10 cellular contexts compared by ENCODE assay signal in genomic region chr6:44233560-44234100, GRCh38. TPM values are rescaled to one million over a fixed set of nuclear protein-coding genes. Genes with fewer than 3 reads are reported as not detected.
DNase-seq lines count a peak whose midpoint lies in the region; ATAC-seq, FAIRE-seq and TF ChIP-seq lines count a peak whose summit lies in the region.
"Had no signal": no experiment of that assay in that cellular context is flagged by ENCODE, and none has a peak within 500 bp of the region (broad histone marks: within the 10 kb centered on the region; RNA-seq: fewer than 3 reads in every experiment).

No MANE protein-coding gene starts in this region.

- intact Hi-C loops in K562 (cut with micrococcal nuclease), result loop anchor here (1.0 kb wide), 1 partner anchor 61 kb away; no protein-coding TSS in a partner anchor

- H4K91ac ChIP-seq in H9 (ENCODE audit: insufficient read length, low read depth, low read length), result no peak overlapping the region

- no peak for TF ChIP-seq CTCF in H9 (conservative IDR thresholded peaks at IDR 0.05)
- no peak for TF ChIP-seq CTCF in K562 (IDR thresholded peaks at IDR 0.05 in 2 of 3, conservative IDR thresholded peaks at IDR 0.05 in 1 of 3; ENCODE audit: insufficient read depth in 2 of 3, low read depth in 1 of 3, low read length in 3 of 3)

- H3K27me3 Mint-ChIP-seq in H9 (ENCODE audit: low read depth), result peaks cover 3% of the 10 kb centered on the region
- no peaks in the 10 kb centered on the region for H3K27me3 Mint-ChIP-seq in stimulated activated naive B cell treated with anti-CD40 and anti-IgM and Interleukin-4, amounts not matched to agents 10 μg/mL and 1 μg/mL and 100 μg/mL, for 72 hours

- H3K79me1 ChIP-seq in H9 (ENCODE audit: insufficient read depth, low read depth, low read length, poor library complexity, severe bottlenecking), result no peaks in the 10 kb centered on the region

- in situ Hi-C loops in K562 (cut with MboI), result no loop called here

- POLR2A ChIA-PET in K562 (lab: Yijun Ruan, JAX) (interaction anchor here (0.7 to 6.0 kb wide), 6 partner anchors 9 to 101 kb away, joined by 3 to 90 read pairs (median 3); partner anchors contain the start of genes HSP90AB1 and SLC29A1), HEK293T (lab: Yijun Ruan, JAX) (interaction anchor here (1.1 to 5.6 kb wide), 2 partner anchors 13 to 61 kb away, joined by 3 to 49 read pairs; partner anchors contain the start of gene HSP90AB1)

- H3K9me1 ChIP-seq in K562 (ENCODE audit: control insufficient read depth, insufficient read depth, low read length), result no peaks in the 10 kb centered on the region

- no peak overlapping the region for H3K4me3 ChIP-seq in K562

- no peak overlapping the region; a peak in 1 of 5 replicates for H3K4me3 Mint-ChIP-seq in H9
- no peak overlapping the region for H3K4me3 Mint-ChIP-seq in stimulated activated naive B cell treated with anti-CD40 and anti-IgM and Interleukin-4, amounts not matched to agents 10 μg/mL and 1 μg/mL and 100 μg/mL, for 72 hours

- H3K56ac ChIP-seq in H9 (ENCODE audit: insufficient read length, low read depth, low read length), result no peak overlapping the region

- H3K36me3 Mint-ChIP-seq in H9 (ENCODE audit: insufficient read depth in 1 of 3, low read depth in 3 of 3), result peaks cover 47 to 68% (median 65%) of the 10 kb centered on the region in 3 experiments
- peaks cover 36 to 53% of the 10 kb centered on the region in 2 donors for H3K36me3 Mint-ChIP-seq in stimulated activated naive B cell treated with anti-CD40 and anti-IgM and Interleukin-4, amounts not matched to agents 10 μg/mL and 1 μg/mL and 100 μg/mL, for 72 hours

- no peak for TF ChIP-seq EP300 in K562 (IDR thresholded peaks at IDR 0.05; ENCODE audit: low read length)

- no peaks in the 10 kb centered on the region for H3K27me3 ChIP-seq in H9 (ENCODE audit: insufficient read depth, low read length)
- no peaks in the 10 kb centered on the region for H3K27me3 ChIP-seq in K562 (ENCODE audit: control insufficient read depth in 2 of 2, insufficient read depth in 2 of 2, low read length in 2 of 2)
- H3K27me3 ChIP-seq in layer of hippocampus (ENCODE audit: control insufficient read depth, insufficient read depth, low read length), result no peaks in the 10 kb centered on the region

- no peak overlapping the region for H4K5ac ChIP-seq in H9 (ENCODE audit: insufficient read length, low read depth, low read length)

- peaks cover 34 to 36% of the 10 kb centered on the region in 2 experiments for H3K4me1 Mint-ChIP-seq in H9
- H3K4me1 Mint-ChIP-seq in stimulated activated naive B cell treated with anti-CD40 and anti-IgM and Interleukin-4, amounts not matched to agents 10 μg/mL and 1 μg/mL and 100 μg/mL, for 72 hours, result peaks cover 11 to 24% of the 10 kb centered on the region in 2 donors

- WGBS in H9 (ENCODE audit: extremely low coverage, insufficient read length, low lambda C conversion rate), result no CpG with 5 or more reads among the region's 14 CpGs
- 77% methylated on average over 14 of the region's 14 CpGs for WGBS in K562 (ENCODE audit: insufficient coverage, low coverage, missing lambda C conversion rate)

- no peak overlapping the region for H3K14ac ChIP-seq in H9 (ENCODE audit: insufficient read depth, low read length)

- H3K9ac ChIP-seq in H9 (ENCODE audit: extremely low read depth, insufficient read length, low read length) (no peak overlapping the region), K562 (ENCODE audit: insufficient read depth in 1 of 2, low read depth in 2 of 2, low read length in 2 of 2) (peak overlapping the region in 1 of 2 experiments; percentile 55; a peak in 2 of 4 replicates)

- no peak overlapping the region for H2AK5ac ChIP-seq in H9 (ENCODE audit: insufficient read length, low read length)

- no peak overlapping the region for H2BK5ac ChIP-seq in H9 (ENCODE audit: insufficient read length, low read length)

- H3K4me1 ChIP-seq in H9 (ENCODE audit: insufficient read depth, low read length), result no peaks in the 10 kb centered on the region; the same call in 1 of the 2 replicates
- H3K4me1 ChIP-seq in K562 (replicated peaks in 1 of 2; ENCODE audit: control insufficient read depth in 2 of 2, insufficient read depth in 2 of 2, low read length in 2 of 2), result peaks cover 16 to 37% of the 10 kb centered on the region in 2 experiments; a peak in 4 of 5 replicates

- no peak for TF ChIP-seq POLR2A in K562 (conservative IDR thresholded peaks at IDR 0.05)

- H2BK12ac ChIP-seq in H9 (ENCODE audit: insufficient read length, low read depth, low read length), result no peak overlapping the region

- CTCF ChIA-PET in K562 (lab: Yijun Ruan, JAX; ENCODE audit: low intra/inter-chr PET ratio) (interaction anchor here (0.7 to 3.3 kb wide), 4 partner anchors 14 to 138 kb away, joined by 3 to 26 read pairs (median 5); no protein-coding TSS in a partner anchor), HEK293T (lab: Yijun Ruan, JAX) (interaction anchor here (0.8 to 3.2 kb wide), 5 partner anchors 9 to 123 kb away, joined by 3 to 15 read pairs (median 8); partner anchors contain the start of gene SLC29A1)

- H2AFZ ChIP-seq in H9 (ENCODE audit: low read length), result no peak overlapping the region
- no peak overlapping the region for H2AFZ ChIP-seq in K562 (ENCODE audit: low read depth, low read length)

- H3K27ac ChIP-seq in H9 (ENCODE audit: insufficient read length, low read depth, low read length) (no peak overlapping the region), K562 (ENCODE audit: extremely low read depth, low read depth, low read length) (no peak overlapping the region), layer of hippocampus (ENCODE audit: low read depth, low read length) (peak overlapping the region; percentile 80)

- ATAC-seq in K562, result no peak
- no peak for ATAC-seq in stimulated activated naive B cell treated with anti-CD40 and anti-IgM and Interleukin-4, amounts not matched to agents 10 μg/mL and 1 μg/mL and 100 μg/mL, for 72 hours (replicated peaks)
- no peak for ATAC-seq in HG03469 (IDR thresholded peaks at IDR 0.05; ENCODE audit: unreplicated experiment)
- ATAC-seq: activated CD4-positive, CD25-positive, alpha-beta regulatory T cell treated with anti-CD3 and anti-CD28 coated beads, Interleukin-2, amount 50 U/mL, for 24 hours had no signal

- H2BK120ac ChIP-seq in H9 (ENCODE audit: low read depth, low read length, poor library complexity, severe bottlenecking), result no peak overlapping the region

- no peak overlapping the region for H3K4ac ChIP-seq in H9 (ENCODE audit: low read depth, low read length)

- no peak overlapping the region for H3T11ph ChIP-seq in H9 (ENCODE audit: low read length)

- no peak overlapping the region for H3K4me2 ChIP-seq in H9 (ENCODE audit: insufficient read depth, insufficient read length, low read length)
- H3K4me2 ChIP-seq in K562 (ENCODE audit: insufficient read depth, low read length), result no peak overlapping the region

- H4K20me1 ChIP-seq in H9 (ENCODE audit: control insufficient read depth, insufficient read depth, insufficient read length) (no peaks in the 10 kb centered on the region), K562 (replicated peaks; ENCODE audit: control insufficient read depth, insufficient read depth, low read length) (no peaks in the 10 kb centered on the region)

- H3K79me2 ChIP-seq in H9 (ENCODE audit: insufficient read depth, low read length) (no peaks in the 10 kb centered on the region), K562 (ENCODE audit: control insufficient read depth, insufficient read depth, low read length) (peaks cover 2% of the 10 kb centered on the region; the same call in 1 of the 3 replicates)

- DNase-seq in H9, result no peak
- no peak for DNase-seq in K562 (ENCODE audit: extremely low read depth in 1 of 4, low spot score in 3 of 4)
- no peak for DNase-seq in stimulated activated naive B cell treated with anti-CD40 and anti-IgM and Interleukin-4, amounts not matched to agents 10 μg/mL and 1 μg/mL and 100 μg/mL, for 72 hours
- DNase-seq in pons (ENCODE audit: low spot score), result no peak
- DNase-seq in HuH-7 (ENCODE audit: low spot score), result no peak
- DNase-seq in HEK293T (ENCODE audit: extremely low spot score), result no peak

- peaks cover 63% of the 10 kb centered on the region for H3K36me3 ChIP-seq in K562 (ENCODE audit: control insufficient read depth, insufficient read depth, low read length)

- no peak for TF ChIP-seq RAD21 in K562 (CRISPR knock-in tag; conservative IDR thresholded peaks at IDR 0.05 in 1 of 2, IDR thresholded peaks at IDR 0.05 in 1 of 2)

- no peak overlapping the region for H3K23ac ChIP-seq in H9 (ENCODE audit: insufficient read length, low read depth, low read length)

- H3K18ac ChIP-seq in H9 (ENCODE audit: insufficient read length, low read depth, low read length), result no peak overlapping the region

- no peak for FAIRE-seq in K562 (lab: Jason Lieb, UNC)

- peak overlapping the region; percentile 42 to 96 (median 47); a peak in 5 of 7 replicates for H3K27ac Mint-ChIP-seq in H9
- H3K27ac Mint-ChIP-seq in stimulated activated naive B cell treated with anti-CD40 and anti-IgM and Interleukin-4, amounts not matched to agents 10 μg/mL and 1 μg/mL and 100 μg/mL, for 72 hours, result peak overlapping the region; percentile 39

- H3K9me3 ChIP-seq in H9 (ENCODE audit: control insufficient read depth, low read depth, low read length), result no peaks in the 10 kb centered on the region
- no peaks in the 10 kb centered on the region for H3K9me3 ChIP-seq in K562 (replicated peaks; ENCODE audit: control insufficient read depth, insufficient read depth, low read depth, low read length)

- H4K8ac ChIP-seq in H9 (replicated peaks; ENCODE audit: insufficient read length, low read depth, low read length), result no peak overlapping the region

- no peaks in the 10 kb centered on the region; a peak in 1 of 5 replicates for H3K9me3 Mint-ChIP-seq in H9
- H3K9me3 Mint-ChIP-seq in stimulated activated naive B cell treated with anti-CD40 and anti-IgM and Interleukin-4, amounts not matched to agents 10 μg/mL and 1 μg/mL and 100 μg/mL, for 72 hours, result no peaks in the 10 kb centered on the region

- TSS peak; percentile 32 for BruUV-seq in K562 (replicated peaks; lab: Mats Ljungman, UMichigan)

- no peak overlapping the region for H2BK15ac ChIP-seq in H9 (ENCODE audit: low read depth, low read length)

- no peak overlapping the region for H2BK20ac ChIP-seq in H9 (ENCODE audit: low read depth, low read length, poor library complexity, severe bottlenecking)

- H3K23me2 ChIP-seq in H9 (ENCODE audit: insufficient read length, low read depth, low read length, poor library complexity, severe bottlenecking), result peaks cover 3% of the 10 kb centered on the region

RNA-seq across cellular contexts. Expression of gene SLC29A1, which starts 10.2 kb away (rescaled TPM):
- total RNA-seq in H9 (2021), result 118 and 124 TPM in 2 replicates
- total RNA-seq in K562 (2011; cell fraction: chromatin; rRNA removed; ENCODE audit: low replicate concordance), result 171 and 379 TPM in 2 replicates
- total RNA-seq in K562 (2011; cell fraction: nucleolus; rRNA removed), result 331 and 348 TPM in 2 replicates
- 305 and 360 TPM in 2 replicates for total RNA-seq in K562 (2011; cell fraction: nucleoplasm; rRNA removed)
- 57.7 and 89.5 TPM in 2 replicates for total RNA-seq in K562 (2014; rRNA removed)
- total RNA-seq in K562 (2014; rRNA removed; fragmentation: Illumina TruSeq; extraction: Trizol), result 32.8 and 35.3 TPM in 2 replicates
- 43.2 and 44.3 TPM in 2 replicates for total RNA-seq in K562 (2015; rRNA removed; fragmentation: Illumina TruSeq; extraction: Trizol)
- 103 and 107 TPM in 2 replicates for total RNA-seq in K562 (2021)
- polyA plus RNA-seq in K562 (2011; rRNA removed), result 148 and 204 TPM in 2 replicates
- polyA plus RNA-seq in K562 (2011; cell fraction: cytosol; rRNA removed), result 291 and 372 TPM in 2 replicates
- 496 and 544 TPM in 2 replicates for polyA plus RNA-seq in K562 (2011; cell fraction: nucleus; rRNA removed)
- polyA plus RNA-seq in K562 (2012), result 90.3 and 112 TPM in 2 replicates
- polyA plus RNA-seq in K562 (2014; fragmentation: Illumina TruSeq; extraction: Trizol), result 136 and 170 TPM in 2 replicates
- 10 to 100 TPM; 18.9 to 42.0 TPM for polyA plus RNA-seq in K562 (2014; fragmentation: Nextera tagmentation; extraction: Ambion mirVana)
- 140 and 147 TPM in 2 replicates for polyA plus RNA-seq in K562 (2014; rRNA removed)
- 119 and 153 TPM in 2 replicates for polyA minus RNA-seq in K562 (2011; rRNA and poly(A)+ RNA removed)
- polyA minus RNA-seq in K562 (2011; cell fraction: cytosol; rRNA and poly(A)+ RNA removed), result 67.5 and 84.3 TPM in 2 replicates
- 71.0 and 95.0 TPM in 2 replicates for polyA minus RNA-seq in K562 (2011; cell fraction: nucleus; rRNA and poly(A)+ RNA removed)

RNA-seq across cellular contexts. Expression of gene HSP90AB1, which starts 13.3 kb away (rescaled TPM):
- total RNA-seq in H9 (2021), result 1,986 and 2,056 TPM in 2 replicates
- 266 and 322 TPM in 2 replicates for total RNA-seq in K562 (2011; cell fraction: chromatin; rRNA removed; ENCODE audit: low replicate concordance)
- 268 and 275 TPM in 2 replicates for total RNA-seq in K562 (2011; cell fraction: nucleolus; rRNA removed)
- 328 and 337 TPM in 2 replicates for total RNA-seq in K562 (2011; cell fraction: nucleoplasm; rRNA removed)
- 2,052 and 2,390 TPM in 2 replicates for total RNA-seq in K562 (2014; rRNA removed)
- total RNA-seq in K562 (2014; rRNA removed; fragmentation: Illumina TruSeq; extraction: Trizol), result 2,633 and 2,824 TPM in 2 replicates
- 2,220 and 2,262 TPM in 2 replicates for total RNA-seq in K562 (2015; rRNA removed; fragmentation: Illumina TruSeq; extraction: Trizol)
- total RNA-seq in K562 (2021), result 2,162 and 2,174 TPM in 2 replicates
- polyA plus RNA-seq in K562 (2011; rRNA removed), result 2,356 and 2,496 TPM in 2 replicates
- polyA plus RNA-seq in K562 (2011; cell fraction: cytosol; rRNA removed), result 1,126 and 1,804 TPM in 2 replicates
- 568 and 703 TPM in 2 replicates for polyA plus RNA-seq in K562 (2011; cell fraction: nucleus; rRNA removed)
- polyA plus RNA-seq in K562 (2012), result 1,146 and 2,065 TPM in 2 replicates
- polyA plus RNA-seq in K562 (2014; fragmentation: Illumina TruSeq; extraction: Trizol), result 3,149 and 3,358 TPM in 2 replicates
- polyA plus RNA-seq in K562 (2014; fragmentation: Nextera tagmentation; extraction: Ambion mirVana), result 1,000 to 10,000 TPM; 1,975 to 2,865 TPM
- 1,691 and 1,780 TPM in 2 replicates for polyA plus RNA-seq in K562 (2014; rRNA removed)
- polyA minus RNA-seq in K562 (2011; rRNA and poly(A)+ RNA removed), result 2,497 and 2,549 TPM in 2 replicates
- polyA minus RNA-seq in K562 (2011; cell fraction: cytosol; rRNA and poly(A)+ RNA removed), result 1,081 and 1,374 TPM in 2 replicates
- 111 and 287 TPM in 2 replicates for polyA minus RNA-seq in K562 (2011; cell fraction: nucleus; rRNA and poly(A)+ RNA removed)

RNA-seq across cellular contexts. Expression of gene MYMX, which starts 16.9 kb away (rescaled TPM):
- total RNA-seq in H9 (2021), result 1.1 and 1.8 TPM in 2 replicates
- not detected in 2 replicates for total RNA-seq in K562 (2011; cell fraction: chromatin; rRNA removed; ENCODE audit: low replicate concordance)
- not detected in 2 replicates for total RNA-seq in K562 (2011; cell fraction: nucleolus; rRNA removed)
- total RNA-seq in K562 (2011; cell fraction: nucleoplasm; rRNA removed), result not detected in 2 replicates
- total RNA-seq in K562 (2014; rRNA removed), result not detected in 2 replicates
- total RNA-seq in K562 (2014; rRNA removed; fragmentation: Illumina TruSeq; extraction: Trizol), result not detected in 2 replicates
- total RNA-seq in K562 (2015; rRNA removed; fragmentation: Illumina TruSeq; extraction: Trizol), result not detected in 2 replicates
- not detected in 2 replicates for total RNA-seq in K562 (2021)
- 0.12 TPM in 1 of 2 replicates, not detected in the other for polyA plus RNA-seq in K562 (2011; rRNA removed)
- polyA plus RNA-seq in K562 (2011; cell fraction: cytosol; rRNA removed), result 0.12 TPM in 1 of 2 replicates, not detected in the other
- 0.20 TPM in 1 of 2 replicates, not detected in the other for polyA plus RNA-seq in K562 (2011; cell fraction: nucleus; rRNA removed)
- polyA plus RNA-seq in K562 (2012), result 0.17 and 0.23 TPM in 2 replicates
- polyA plus RNA-seq in K562 (2014; fragmentation: Illumina TruSeq; extraction: Trizol), result not detected in 2 replicates
- polyA plus RNA-seq in K562 (2014; fragmentation: Nextera tagmentation; extraction: Ambion mirVana), result not detected
- 0.12 TPM in 1 of 2 replicates, not detected in the other for polyA plus RNA-seq in K562 (2014; rRNA removed)
- polyA minus RNA-seq in K562 (2011; rRNA and poly(A)+ RNA removed), result not detected in 2 replicates
- not detected in 2 replicates for polyA minus RNA-seq in K562 (2011; cell fraction: cytosol; rRNA and poly(A)+ RNA removed)
- 0.56 TPM in 1 of 2 replicates, not detected in the other for polyA minus RNA-seq in K562 (2011; cell fraction: nucleus; rRNA and poly(A)+ RNA removed)
- total RNA-seq: mononuclear cell had no signal

RNA-seq across cellular contexts. Expression of gene SLC35B2, which starts 23.7 kb away (rescaled TPM):
- total RNA-seq in H9 (2021), result 34.5 and 36.1 TPM in 2 replicates
- total RNA-seq in K562 (2011; cell fraction: chromatin; rRNA removed; ENCODE audit: low replicate concordance), result 26.7 and 95.0 TPM in 2 replicates
- total RNA-seq in K562 (2011; cell fraction: nucleolus; rRNA removed), result 138 and 143 TPM in 2 replicates
- 89.1 and 89.6 TPM in 2 replicates for total RNA-seq in K562 (2011; cell fraction: nucleoplasm; rRNA removed)
- total RNA-seq in K562 (2014; rRNA removed), result 43.6 and 59.3 TPM in 2 replicates
- 31.1 and 38.8 TPM in 2 replicates for total RNA-seq in K562 (2014; rRNA removed; fragmentation: Illumina TruSeq; extraction: Trizol)
- 46.0 and 47.1 TPM in 2 replicates for total RNA-seq in K562 (2015; rRNA removed; fragmentation: Illumina TruSeq; extraction: Trizol)
- total RNA-seq in K562 (2021), result 53.1 and 54.3 TPM in 2 replicates
- 50.8 and 53.9 TPM in 2 replicates for polyA plus RNA-seq in K562 (2011; rRNA removed)
- polyA plus RNA-seq in K562 (2011; cell fraction: cytosol; rRNA removed), result 78.9 and 125 TPM in 2 replicates
- polyA plus RNA-seq in K562 (2011; cell fraction: nucleus; rRNA removed), result 67.9 and 76.7 TPM in 2 replicates
- polyA plus RNA-seq in K562 (2012), result 57.9 and 70.2 TPM in 2 replicates
- polyA plus RNA-seq in K562 (2014; fragmentation: Illumina TruSeq; extraction: Trizol), result 57.6 and 58.9 TPM in 2 replicates
- 10 to 100 TPM; 14.5 to 19.2 TPM for polyA plus RNA-seq in K562 (2014; fragmentation: Nextera tagmentation; extraction: Ambion mirVana)
- polyA plus RNA-seq in K562 (2014; rRNA removed), result 59.1 and 61.8 TPM in 2 replicates
- polyA minus RNA-seq in K562 (2011; rRNA and poly(A)+ RNA removed), result 23.7 and 34.2 TPM in 2 replicates
- polyA minus RNA-seq in K562 (2011; cell fraction: cytosol; rRNA and poly(A)+ RNA removed), result 21.6 and 21.9 TPM in 2 replicates
- 19.0 and 20.8 TPM in 2 replicates for polyA minus RNA-seq in K562 (2011; cell fraction: nucleus; rRNA and poly(A)+ RNA removed)

RNA-seq across cellular contexts. Expression of gene NFKBIE, which starts 31.7 kb away (rescaled TPM):
- total RNA-seq in H9 (2021) (9.7 and 12.1 TPM in 2 replicates), K562 (2014; rRNA removed) (15.7 TPM in 2 replicates), K562 (2014; rRNA removed; fragmentation: Illumina TruSeq; extraction: Trizol) (11.6 and 11.7 TPM in 2 replicates), K562 (2015; rRNA removed; fragmentation: Illumina TruSeq; extraction: Trizol) (14.2 and 14.6 TPM in 2 replicates), K562 (2021) (14.0 and 16.4 TPM in 2 replicates)
- 10.6 and 17.8 TPM in 2 replicates for total RNA-seq in K562 (2011; cell fraction: chromatin; rRNA removed; ENCODE audit: low replicate concordance)
- total RNA-seq in K562 (2011; cell fraction: nucleolus; rRNA removed), result 11.2 and 14.0 TPM in 2 replicates
- 7.4 and 8.2 TPM in 2 replicates for total RNA-seq in K562 (2011; cell fraction: nucleoplasm; rRNA removed)
- polyA plus RNA-seq in K562 (2011; rRNA removed) (11.9 and 12.3 TPM in 2 replicates), K562 (2014; fragmentation: Illumina TruSeq; extraction: Trizol) (10.0 and 12.3 TPM in 2 replicates), K562 (2014; fragmentation: Nextera tagmentation; extraction: Ambion mirVana) (1 to 10 TPM; 2.1 to 2.9 TPM), K562 (2014; rRNA removed) (10.2 and 11.6 TPM in 2 replicates)
- 10.4 and 28.2 TPM in 2 replicates for polyA plus RNA-seq in K562 (2011; cell fraction: cytosol; rRNA removed)
- polyA plus RNA-seq in K562 (2011; cell fraction: nucleus; rRNA removed), result 9.7 and 14.7 TPM in 2 replicates
- 11.2 and 13.6 TPM in 2 replicates for polyA plus RNA-seq in K562 (2012)
- polyA minus RNA-seq in K562 (2011; rRNA and poly(A)+ RNA removed), result 8.3 and 9.5 TPM in 2 replicates
- 9.4 and 10.1 TPM in 2 replicates for polyA minus RNA-seq in K562 (2011; cell fraction: cytosol; rRNA and poly(A)+ RNA removed)
- polyA minus RNA-seq in K562 (2011; cell fraction: nucleus; rRNA and poly(A)+ RNA removed), result 12.0 and 12.9 TPM in 2 replicates
